15 cellular contexts compared by ENCODE assay signal in genomic region chr6:163443985-163444553, GRCh38. TPM values are rescaled to one million over a fixed set of nuclear protein-coding genes. Genes with fewer than 3 reads are reported as not detected.
DNase-seq lines count a peak whose midpoint lies in the region; TF ChIP-seq lines count a peak whose summit lies in the region.
"Had no signal": no experiment of that assay in that cellular context is flagged by ENCODE, and none has a peak within 500 bp of the region (broad histone marks: within the 10 kb centered on the region; RNA-seq: fewer than 3 reads in every experiment).

No MANE protein-coding gene starts in this region.

- H3K9me3 ChIP-seq in Caco-2, result no peaks in the 10 kb centered on the region
- no peaks in the 10 kb centered on the region for H3K9me3 ChIP-seq in neutrophil
- H3K9me3 ChIP-seq in breast epithelium, result no peaks in the 10 kb centered on the region

- DNase-seq in Caco-2, result no peak
- peak; percentile 45 for DNase-seq in SK-MEL-5 (ENCODE audit: low read depth, low spot score)
- DNase-seq in endothelial cell (ENCODE audit: low spot score), result no peak
- DNase-seq in breast epithelium (ENCODE audit: low spot score in 2 of 2), result no peak
- no peak for DNase-seq in NCI-H1436 treated with DMSO at 0.1 percent for 48 hours (lab: John Stamatoyannopoulos, UW)
- DNase-seq in NCI-H82 treated with DMSO at 0.1 percent for 48 hours (lab: John Stamatoyannopoulos, UW; ENCODE audit: unreplicated experiment), result no peak
- no peak for DNase-seq in NK-92 (lab: John Stamatoyannopoulos, UW; ENCODE audit: unreplicated experiment)
- DNase-seq: activated naive CD4-positive, alpha-beta T cell treated with anti-CD3 and anti-CD28 coated beads, Interleukin-2, amount 50 U/mL, for 16 hours; H7; MG63; NCI-H187; NCI-H524; stimulated activated CD4-positive, alpha-beta T cell treated with anti-CD3 and anti-CD28 coated beads, Interleukin-1b, Interleukin-23, amount 100 ng/mL, for 48 hours had no signal

- H3K4me1 ChIP-seq in Caco-2, result peaks cover 7% of the 10 kb centered on the region; the same call in 1 of the 2 replicates
- peaks cover 5 to 13% of the 10 kb centered on the region in 2 experiments for H3K4me1 ChIP-seq in neutrophil (ENCODE audit: control insufficient read depth in 1 of 2, insufficient read depth in 1 of 2, low read depth in 1 of 2, low read length in 1 of 2)
- H3K4me1 ChIP-seq in breast epithelium, result peaks cover 0 to 6% of the 10 kb centered on the region in 2 donors

- in situ Hi-C loops in SK-MEL-5 (cut with HindIII; ENCODE audit: low pct_unique_long_range_greater_than_20kb, low sequenced_read_pairs), result no loop called here

- POLR2A ChIA-PET in Caco-2 (lab: Charles Lee), result no interaction called here

- peaks cover 11% of the 10 kb centered on the region for H3K36me3 Mint-ChIP-seq in Caco-2 (ENCODE audit: insufficient read depth, unreplicated experiment)
- peaks cover 3% of the 10 kb centered on the region for H3K36me3 Mint-ChIP-seq in endothelial cell (ENCODE audit: low read depth, unreplicated experiment)

- no peak overlapping the region for H3K4me3 ChIP-seq in Caco-2 (ENCODE audit: low read depth, low read length)
- H3K4me3 ChIP-seq in neutrophil (ENCODE audit: low read depth in 1 of 2, low read length in 1 of 2), result no peak overlapping the region
- H3K4me3 ChIP-seq in breast epithelium, result no peak overlapping the region
- H3K4me3 ChIP-seq: MG63 had no signal

- H3K27me3 ChIP-seq in Caco-2 (replicated peaks; ENCODE audit: control insufficient read depth, insufficient read depth, low read length) (no peaks in the 10 kb centered on the region), neutrophil (no peaks in the 10 kb centered on the region), breast epithelium (no peaks in the 10 kb centered on the region)
- H3K27me3 ChIP-seq: MG63 had no signal

- CTCF ChIA-PET in Caco-2 (lab: Charles Lee), result no interaction called here

- no peak overlapping the region for H3K27ac Mint-ChIP-seq in Caco-2 (ENCODE audit: unreplicated experiment)
- H3K27ac Mint-ChIP-seq in endothelial cell (ENCODE audit: unreplicated experiment), result peak overlapping the region; percentile 78

- H3K4me3 Mint-ChIP-seq in Caco-2 (ENCODE audit: unreplicated experiment), result no peak overlapping the region
- H3K4me3 Mint-ChIP-seq in endothelial cell (ENCODE audit: unreplicated experiment), result no peak overlapping the region
- H3K4me3 Mint-ChIP-seq: central memory CD8-positive, alpha-beta T cell had no signal

- no peak for TF ChIP-seq POLR2A in breast epithelium (IDR thresholded peaks at IDR 0.05)

- H3K27me3 Mint-ChIP-seq in Caco-2 (ENCODE audit: insufficient read depth, unreplicated experiment), result no peaks in the 10 kb centered on the region
- H3K27me3 Mint-ChIP-seq in endothelial cell (ENCODE audit: unreplicated experiment), result no peaks in the 10 kb centered on the region
- H3K27me3 Mint-ChIP-seq: central memory CD8-positive, alpha-beta T cell had no signal

- no peaks in the 10 kb centered on the region for H3K4me1 Mint-ChIP-seq in Caco-2 (ENCODE audit: low read depth, unreplicated experiment)
- peaks cover 25% of the 10 kb centered on the region for H3K4me1 Mint-ChIP-seq in endothelial cell (ENCODE audit: unreplicated experiment)

- H3K36me3 ChIP-seq in Caco-2 (ENCODE audit: control insufficient read depth, insufficient read depth, low read length) (no peaks in the 10 kb centered on the region), neutrophil (no peaks in the 10 kb centered on the region), breast epithelium (no peaks in the 10 kb centered on the region)
- H3K36me3 ChIP-seq: MG63 had no signal

- intact Hi-C loops in Caco-2 (cut with micrococcal nuclease; ENCODE audit: unreplicated experiment), result no loop called here
- intact Hi-C loops in breast epithelium (cut with DNase I; ENCODE audit: low total_unique reads), result no loop called here

- BruUV-seq in Caco-2 (replicated peaks; lab: Mats Ljungman, UMichigan), result no TSS peak

- H3K27ac ChIP-seq in neutrophil (peak overlapping the region; percentile 38), breast epithelium (no peak overlapping the region)

- TF ChIP-seq CTCF in Caco-2 (IDR thresholded peaks at IDR 0.05; ENCODE audit: insufficient read depth in 1 of 2, low read depth in 1 of 2, low read length in 1 of 2, severe bottlenecking in 1 of 2, unreplicated experiment in 1 of 2), result peak; percentile 7 to 25
- peak; percentile 15 for TF ChIP-seq CTCF in endothelial cell (IDR thresholded peaks at IDR 0.05; ENCODE audit: unreplicated experiment)
- no peak for TF ChIP-seq CTCF in neutrophil (IDR thresholded peaks at IDR 0.05)
- TF ChIP-seq CTCF in breast epithelium (IDR thresholded peaks at IDR 0.05), result no peak

- H3K9me3 Mint-ChIP-seq in Caco-2 (ENCODE audit: unreplicated experiment) (no peaks in the 10 kb centered on the region), endothelial cell (ENCODE audit: unreplicated experiment) (no peaks in the 10 kb centered on the region)
- H3K9me3 Mint-ChIP-seq: central memory CD8-positive, alpha-beta T cell had no signal

RNA-seq across cellular contexts. Expression of gene QKI, which starts 29.6 kb away (rescaled TPM):
- 117 and 134 TPM in 2 replicates for total RNA-seq in Caco-2 (2022)
- 61.1 and 62.9 TPM in 2 replicates for total RNA-seq in SK-MEL-5 (2014; rRNA removed; shearing (Covaris generic))
- polyA plus RNA-seq in SK-MEL-5 (2015; cell fraction: cytosol; rRNA removed), result 55.8 and 82.3 TPM in 2 replicates
- 33.4 and 35.4 TPM in 2 replicates for polyA plus RNA-seq in SK-MEL-5 (2015; cell fraction: nucleus; rRNA removed)
- 326 TPM for total RNA-seq in endothelial cell (ENCODE audit: unreplicated experiment)
- total RNA-seq in breast epithelium, result 100 to 1,000 TPM; 158 to 304 (median 172) TPM

Comparison
In these comparisons a context has a peak if more than half of its experiments do, and no peak if none do; other contexts are left out.
1. CTCF ChIP-seq: peak in Caco-2 (2 of 2) and endothelial cell (single experiment); none in neutrophil (single experiment) and breast epithelium (0 of 3).